In the genomic region with DNA sequence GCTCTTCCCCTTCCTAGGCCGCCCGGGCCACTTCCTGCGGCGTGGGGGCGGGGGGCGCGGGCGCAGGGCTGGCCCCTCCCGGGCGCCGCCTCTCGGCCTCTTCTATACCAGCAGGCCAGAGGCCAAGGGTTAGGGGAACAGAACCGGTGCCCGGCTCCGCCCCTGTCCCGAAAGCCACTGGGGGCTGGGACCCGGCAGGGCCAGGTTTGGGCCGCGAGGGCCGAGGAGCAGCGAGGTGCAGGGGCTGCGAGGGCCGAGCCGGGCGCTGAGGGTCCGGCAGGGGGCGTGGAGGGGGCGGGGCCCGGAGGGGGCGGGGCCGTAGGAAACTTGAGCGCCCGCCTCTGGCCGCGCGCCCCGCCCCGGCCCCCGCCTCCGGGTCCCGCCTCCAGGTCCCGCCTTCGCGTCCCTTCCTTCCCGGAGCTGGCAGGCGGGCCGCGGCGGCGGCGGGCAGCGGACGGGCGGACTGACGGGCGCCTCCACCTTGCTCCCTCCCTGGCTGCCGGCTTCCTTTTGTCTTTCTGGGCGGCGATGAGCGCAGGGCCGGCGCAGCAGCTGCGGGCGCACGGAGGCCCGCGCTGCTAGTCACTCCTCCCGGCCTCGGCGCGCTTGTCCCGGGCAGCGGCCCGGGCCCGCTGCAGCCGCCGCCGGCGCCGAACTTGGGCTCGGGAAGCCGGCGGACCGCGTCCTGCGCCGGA, we compare ENCODE assay signal across 8 cellular contexts. TPM values are rescaled to one million over a fixed set of nuclear protein-coding genes. Genes with fewer than 3 reads are reported as not detected.
A peak's percentile ranks its signal among the peaks of the same experiment; 100 is the strongest.
DNase-seq lines count a peak whose midpoint lies in the region; ATAC-seq and TF ChIP-seq lines count a peak whose summit lies in the region.

A gene (plus strand): TSS at position 426 of the 695 bp plus-strand sequence. CDS start 116,854 bp downstream, outside the sequence.

- intact Hi-C loops in activated T-helper 2 cell treated with anti-CD3 and anti-CD28 coated beads, Interferon-gamma antibody, Interleukin-2, Interleukin-4, amounts not matched to agents 10 μg/mL and 5 μg/mL and 100 μg/mL, durations not matched to agents 14 hours and 24 hours and 36 hours (cut with micrococcal nuclease): loop anchor here (1.0 to 10.0 kb wide), 3 partner anchors 30 to 352 kb away; no protein-coding TSS in a partner anchor

- peaks cover 4% of the 10 kb centered on the region for H3K9me3 Mint-ChIP-seq in activated T-helper 2 cell treated with anti-CD3 and anti-CD28 coated beads, Interferon-gamma antibody, Interleukin-2, Interleukin-4, amounts not matched to agents 10 μg/mL and 5 μg/mL and 100 μg/mL, durations not matched to agents 14 hours and 24 hours and 36 hours
- H3K9me3 Mint-ChIP-seq in natural killer cell treated with Interleukin-12 subunit alpha and Interleukin-12 subunit beta and Interleukin-15 and Interleukin-18, amount 100 ng/mL, for 72 hours: no peaks in the 10 kb centered on the region
- no peaks in the 10 kb centered on the region for H3K9me3 Mint-ChIP-seq in stimulated activated naive CD8-positive, alpha-beta T cell treated with anti-CD3 and anti-CD28 coated beads, Interleukin-15, Interleukin-2, amounts not matched to agents 100 ng/mL and 50 ng/mL, for 24 hours

- H3K4me3 ChIP-seq in fibroblast of pulmonary artery (replicated peaks; ENCODE audit: low read depth, low read length): peak within 1 kb of the TSS; percentile 65

- H3K27me3 Mint-ChIP-seq in activated T-helper 2 cell treated with anti-CD3 and anti-CD28 coated beads, Interferon-gamma antibody, Interleukin-2, Interleukin-4, amounts not matched to agents 10 μg/mL and 5 μg/mL and 100 μg/mL, durations not matched to agents 14 hours and 24 hours and 36 hours (ENCODE audit: low read depth): no peaks in the 10 kb centered on the region
- no peaks in the 10 kb centered on the region for H3K27me3 Mint-ChIP-seq in natural killer cell treated with Interleukin-12 subunit alpha and Interleukin-12 subunit beta and Interleukin-15 and Interleukin-18, amount 100 ng/mL, for 72 hours
- H3K27me3 Mint-ChIP-seq in stimulated activated naive CD8-positive, alpha-beta T cell treated with anti-CD3 and anti-CD28 coated beads, Interleukin-15, Interleukin-2, amounts not matched to agents 100 ng/mL and 50 ng/mL, for 24 hours: no peaks in the 10 kb centered on the region

- TF ChIP-seq CTCF in fibroblast of pulmonary artery (IDR thresholded peaks at IDR 0.05; ENCODE audit: low read length, missing control alignments): peak; percentile 23

- peaks cover 11% of the 10 kb centered on the region for H3K36me3 Mint-ChIP-seq in activated T-helper 2 cell treated with anti-CD3 and anti-CD28 coated beads, Interferon-gamma antibody, Interleukin-2, Interleukin-4, amounts not matched to agents 10 μg/mL and 5 μg/mL and 100 μg/mL, durations not matched to agents 14 hours and 24 hours and 36 hours (ENCODE audit: low read depth)
- H3K36me3 Mint-ChIP-seq in natural killer cell treated with Interleukin-12 subunit alpha and Interleukin-12 subunit beta and Interleukin-15 and Interleukin-18, amount 100 ng/mL, for 72 hours: no peaks in the 10 kb centered on the region
- peaks cover 3% of the 10 kb centered on the region for H3K36me3 Mint-ChIP-seq in stimulated activated naive CD8-positive, alpha-beta T cell treated with anti-CD3 and anti-CD28 coated beads, Interleukin-15, Interleukin-2, amounts not matched to agents 100 ng/mL and 50 ng/mL, for 24 hours (ENCODE audit: low read depth)

- H3K4me3 Mint-ChIP-seq in activated T-helper 2 cell treated with anti-CD3 and anti-CD28 coated beads, Interferon-gamma antibody, Interleukin-2, Interleukin-4, amounts not matched to agents 10 μg/mL and 5 μg/mL and 100 μg/mL, durations not matched to agents 14 hours and 24 hours and 36 hours (ENCODE audit: low read depth): peak within 1 kb of the TSS; percentile 98
- H3K4me3 Mint-ChIP-seq in natural killer cell treated with Interleukin-12 subunit alpha and Interleukin-12 subunit beta and Interleukin-15 and Interleukin-18, amount 100 ng/mL, for 72 hours: peak within 1 kb of the TSS; percentile 96
- peak within 1 kb of the TSS; percentile 97 for H3K4me3 Mint-ChIP-seq in stimulated activated naive CD8-positive, alpha-beta T cell treated with anti-CD3 and anti-CD28 coated beads, Interleukin-15, Interleukin-2, amounts not matched to agents 100 ng/mL and 50 ng/mL, for 24 hours

- peak within 1 kb of the TSS; percentile 89 for H3K27ac Mint-ChIP-seq in activated T-helper 2 cell treated with anti-CD3 and anti-CD28 coated beads, Interferon-gamma antibody, Interleukin-2, Interleukin-4, amounts not matched to agents 10 μg/mL and 5 μg/mL and 100 μg/mL, durations not matched to agents 14 hours and 24 hours and 36 hours
- H3K27ac Mint-ChIP-seq in natural killer cell treated with Interleukin-12 subunit alpha and Interleukin-12 subunit beta and Interleukin-15 and Interleukin-18, amount 100 ng/mL, for 72 hours: no peak within 1 kb of the TSS
- H3K27ac Mint-ChIP-seq in stimulated activated naive CD8-positive, alpha-beta T cell treated with anti-CD3 and anti-CD28 coated beads, Interleukin-15, Interleukin-2, amounts not matched to agents 100 ng/mL and 50 ng/mL, for 24 hours: peak within 1 kb of the TSS; percentile 89

- DNase-seq in DMS53 (lab: John Stamatoyannopoulos, UW) (peak; percentile 95), HuH-7.5 (ENCODE audit: low spot score) (peak; percentile 91), RPMI7951 (ENCODE audit: low read depth) (peak; percentile 86), fibroblast of pulmonary artery (ENCODE audit: low read depth) (peak; percentile 77)
- peak; percentile 80 for DNase-seq in activated T-helper 2 cell treated with anti-CD3 and anti-CD28 coated beads, Interferon-gamma antibody, Interleukin-2, Interleukin-4, amounts not matched to agents 10 μg/mL and 5 μg/mL and 100 μg/mL, durations not matched to agents 14 hours and 24 hours and 36 hours (ENCODE audit: low spot score)
- peak; percentile 90 for DNase-seq in natural killer cell treated with Interleukin-12 subunit alpha and Interleukin-12 subunit beta and Interleukin-15 and Interleukin-18, amount 100 ng/mL, for 72 hours (ENCODE audit: low spot score)

- peak; percentile 74 for ATAC-seq in GM21515 (IDR thresholded peaks at IDR 0.05; ENCODE audit: unreplicated experiment)
- ATAC-seq in natural killer cell treated with Interleukin-12 subunit alpha and Interleukin-12 subunit beta and Interleukin-15 and Interleukin-18, amount 100 ng/mL, for 72 hours: peak; percentile 87 to 92

- H3K4me1 Mint-ChIP-seq in activated T-helper 2 cell treated with anti-CD3 and anti-CD28 coated beads, Interferon-gamma antibody, Interleukin-2, Interleukin-4, amounts not matched to agents 10 μg/mL and 5 μg/mL and 100 μg/mL, durations not matched to agents 14 hours and 24 hours and 36 hours (ENCODE audit: low read depth): peaks cover 69% of the 10 kb centered on the region
- H3K4me1 Mint-ChIP-seq in natural killer cell treated with Interleukin-12 subunit alpha and Interleukin-12 subunit beta and Interleukin-15 and Interleukin-18, amount 100 ng/mL, for 72 hours (ENCODE audit: low read depth in 2 of 2): peaks cover 37 to 43% of the 10 kb centered on the region in 2 donors
- H3K4me1 Mint-ChIP-seq in stimulated activated naive CD8-positive, alpha-beta T cell treated with anti-CD3 and anti-CD28 coated beads, Interleukin-15, Interleukin-2, amounts not matched to agents 100 ng/mL and 50 ng/mL, for 24 hours (ENCODE audit: low read depth): peaks cover 80% of the 10 kb centered on the region

RNA-seq across cellular contexts. Expression of the gene that starts here (rescaled TPM):
- total RNA-seq in RPMI7951 (2014; rRNA removed; shearing (Covaris generic)): 273 and 343 TPM in 2 replicates
- 102 and 110 TPM in 2 replicates for total RNA-seq in activated T-helper 2 cell treated with anti-CD3 and anti-CD28 coated beads, Interferon-gamma antibody, Interleukin-2, Interleukin-4, amounts not matched to agents 10 μg/mL and 5 μg/mL and 100 μg/mL, durations not matched to agents 14 hours and 24 hours and 36 hours
- total RNA-seq in natural killer cell treated with Interleukin-12 subunit alpha and Interleukin-12 subunit beta and Interleukin-15 and Interleukin-18, amount 100 ng/mL, for 72 hours: 10 to 100 TPM; 13.8 to 19.0 TPM

Comparison
In these comparisons a context has a peak if more than half of its experiments do, and no peak if none do; other contexts are left out.
1. Peak in every context shown above with its lines: DNase-seq, ATAC-seq and H3K4me3 ChIP-seq.
2. H3K27ac Mint-ChIP-seq: peak in activated T-helper 2 cell treated with anti-CD3 and anti-CD28 coated beads, Interferon-gamma antibody, Interleukin-2, Interleukin-4, amounts not matched to agents 10 μg/mL and 5 μg/mL and 100 μg/mL, durations not matched to agents 14 hours and 24 hours and 36 hours (single experiment) and stimulated activated naive CD8-positive, alpha-beta T cell treated with anti-CD3 and anti-CD28 coated beads, Interleukin-15, Interleukin-2, amounts not matched to agents 100 ng/mL and 50 ng/mL, for 24 hours (single experiment); none in natural killer cell treated with Interleukin-12 subunit alpha and Interleukin-12 subunit beta and Interleukin-15 and Interleukin-18, amount 100 ng/mL, for 72 hours (0 of 2).